In the genomic region with DNA sequence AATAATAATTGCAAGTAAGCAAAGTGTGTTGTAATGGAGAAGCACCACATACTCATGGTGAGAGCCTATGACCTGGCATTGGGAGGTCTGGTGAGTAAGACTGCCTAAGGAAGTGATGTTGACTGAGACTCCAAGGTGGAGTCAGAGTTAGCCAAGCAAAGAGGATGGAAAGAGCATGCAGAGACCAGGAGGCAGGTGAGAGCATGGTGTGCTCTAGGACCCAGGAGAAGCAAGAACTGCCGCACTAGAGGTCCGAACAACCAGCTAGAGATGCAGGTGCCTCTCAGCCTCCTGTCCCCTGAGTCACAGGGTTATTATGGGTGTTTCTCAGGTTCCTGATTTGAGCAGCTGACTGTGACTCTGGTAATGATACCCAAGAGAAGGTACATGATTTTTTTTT, we compare ENCODE assay signal across 9 cellular contexts. TPM values are rescaled to one million over a fixed set of nuclear protein-coding genes. Genes with fewer than 3 reads are reported as not detected.
A peak's percentile ranks its signal among the peaks of the same experiment; 100 is the strongest.
DNase-seq lines count a peak whose midpoint lies in the region; ATAC-seq and TF ChIP-seq lines count a peak whose summit lies in the region.
"Had no signal": no experiment of that assay in that cellular context is flagged by ENCODE, and none has a peak within 500 bp of the region (broad histone marks: within the 10 kb centered on the region; RNA-seq: fewer than 3 reads in every experiment).

No MANE protein-coding gene starts in this region.

- no peak for TF ChIP-seq POLR2A in GM18505 (IDR thresholded peaks at IDR 0.05; ENCODE audit: borderline replicate concordance, extremely low read depth, insufficient read depth, insufficient read length)

- no peak overlapping the region for H3K27ac ChIP-seq in effector memory CD4-positive, alpha-beta T cell (ENCODE audit: insufficient read depth, low read length, poor library complexity, severe bottlenecking)
- H3K27ac ChIP-seq: PC-9 had no signal

- DNase-seq in HPDE6-E6E7 (ENCODE audit: extremely low spot score) = peak; percentile 26
- peak; percentile 22 to 82 for DNase-seq in dermis microvascular lymphatic vessel endothelial cell (ENCODE audit: low read depth in 2 of 2)
- peak; percentile 92 for DNase-seq in renal cortical epithelial cell (ENCODE audit: low read depth)
- DNase-seq in NOMO-1 treated with dmso at 0.1 percent for 144 hours (lab: John Stamatoyannopoulos, UW; ENCODE audit: unreplicated experiment) = no peak
- no peak for DNase-seq in COLO829 (ENCODE audit: low spot score)
- DNase-seq in effector memory CD4-positive, alpha-beta T cell = no peak

- H3K36me3 ChIP-seq in effector memory CD4-positive, alpha-beta T cell (ENCODE audit: control insufficient read depth, insufficient read depth, low read length) = peaks cover 84% of the 10 kb centered on the region

- H3K4me1 ChIP-seq in effector memory CD4-positive, alpha-beta T cell (ENCODE audit: control insufficient read depth, insufficient read depth, low read length, poor library complexity, severe bottlenecking) = no peaks in the 10 kb centered on the region

- no peaks in the 10 kb centered on the region for H3K9me3 ChIP-seq in effector memory CD4-positive, alpha-beta T cell (ENCODE audit: control insufficient read depth, low read length)

- no peaks in the 10 kb centered on the region for H3K27me3 ChIP-seq in effector memory CD4-positive, alpha-beta T cell (replicated peaks; ENCODE audit: control insufficient read depth, insufficient read depth, low read length, poor library complexity, severe bottlenecking)

- no peak overlapping the region for H3K4me3 ChIP-seq in effector memory CD4-positive, alpha-beta T cell (ENCODE audit: insufficient read depth, low read depth, low read length, poor library complexity, severe bottlenecking)
- H3K4me3 ChIP-seq: PC-9 had no signal

- peak; percentile 81 for ATAC-seq in GM18505 (IDR thresholded peaks at IDR 0.05; ENCODE audit: unreplicated experiment)
- peak; percentile 88 for ATAC-seq in GM21390 (IDR thresholded peaks at IDR 0.05; ENCODE audit: unreplicated experiment)

RNA-seq across cellular contexts. Expression of gene ANP32B, which starts 27.3 kb away (rescaled TPM):
- total RNA-seq in dermis microvascular lymphatic vessel endothelial cell = 5.1 and 5.8 TPM in 2 replicates
- 4.2 and 19.1 TPM in 2 replicates for total RNA-seq in renal cortical epithelial cell

RNA-seq across cellular contexts. Expression of gene NANS, which starts 46.1 kb away (rescaled TPM):
- 72.8 and 77.8 TPM in 2 replicates for total RNA-seq in dermis microvascular lymphatic vessel endothelial cell
- 86.7 and 393 TPM in 2 replicates for total RNA-seq in renal cortical epithelial cell

Comparison
In these comparisons a context has a peak if more than half of its experiments do, and no peak if none do; other contexts are left out.
1. DNase-seq: peak in HPDE6-E6E7 (single experiment), dermis microvascular lymphatic vessel endothelial cell (2 of 2) and renal cortical epithelial cell (single experiment); none in NOMO-1 treated with dmso at 0.1 percent for 144 hours (single experiment), COLO829 (single experiment) and effector memory CD4-positive, alpha-beta T cell (0 of 3).